ENCODE assay signal across 21 cellular contexts in genomic region chr20:7387638-7388193, GRCh38.
"Had no signal": no experiment of that assay in that cellular context is flagged by ENCODE, and none has a peak within 500 bp of the region (broad histone marks: within the 10 kb centered on the region; RNA-seq: fewer than 3 reads in every experiment).

No MANE protein-coding gene starts in this region.

- H3K4me1 ChIP-seq: esophagus squamous epithelium, gastroesophageal sphincter, left ventricle myocardium inferior, neural progenitor cell, right atrium auricular region, stomach had no signal

- H2AFZ ChIP-seq: neural progenitor cell had no signal

- DNase-seq: esophagus squamous epithelium; foreskin fibroblast; glutamatergic neuron; immature natural killer cell; left ventricle myocardium inferior; mesenchymal stem cell; midbrain; nucleus accumbens; ovary; small intestine; stimulated activated CD4-positive, alpha-beta T cell treated with anti-CD3 and anti-CD28 coated beads, Interleukin-12 subunit alpha, Interleukin-12 subunit beta, amount 100 ng/mL, for 4 hours; stimulated activated naive CD4-positive, alpha-beta T cell; stomach; substantia nigra; trophoblast cell had no signal

- H3K27me3 ChIP-seq: esophagus squamous epithelium, gastroesophageal sphincter, neural progenitor cell, ovary, right atrium auricular region, stomach had no signal

- H3K4me2 ChIP-seq: neural progenitor cell had no signal

- H3K4me3 ChIP-seq: esophagus squamous epithelium, gastroesophageal sphincter, left ventricle myocardium inferior, lung, neural progenitor cell, ovary, right atrium auricular region, stomach had no signal

- H3K9ac ChIP-seq: neural progenitor cell had no signal

- H3K36me3 ChIP-seq: esophagus squamous epithelium, gastroesophageal sphincter, left ventricle myocardium inferior, neural progenitor cell, ovary, right atrium auricular region, stomach had no signal

- ATAC-seq: gastroesophageal sphincter; natural killer cell treated with Interleukin-12 subunit alpha and Interleukin-12 subunit beta and Interleukin-15 and Interleukin-18, amount 100 ng/mL, for 72 hours had no signal

- FAIRE-seq: keratinocyte, small intestine had no signal

- H3K9me3 ChIP-seq: esophagus squamous epithelium, gastroesophageal sphincter, left ventricle myocardium inferior, ovary, right atrium auricular region, stomach had no signal

- H3K27ac ChIP-seq: esophagus squamous epithelium, gastroesophageal sphincter, left ventricle myocardium inferior, neural progenitor cell, ovary, right atrium auricular region, stomach had no signal
